ENCODE assay signal across 1 cellular context in the genomic region with DNA sequence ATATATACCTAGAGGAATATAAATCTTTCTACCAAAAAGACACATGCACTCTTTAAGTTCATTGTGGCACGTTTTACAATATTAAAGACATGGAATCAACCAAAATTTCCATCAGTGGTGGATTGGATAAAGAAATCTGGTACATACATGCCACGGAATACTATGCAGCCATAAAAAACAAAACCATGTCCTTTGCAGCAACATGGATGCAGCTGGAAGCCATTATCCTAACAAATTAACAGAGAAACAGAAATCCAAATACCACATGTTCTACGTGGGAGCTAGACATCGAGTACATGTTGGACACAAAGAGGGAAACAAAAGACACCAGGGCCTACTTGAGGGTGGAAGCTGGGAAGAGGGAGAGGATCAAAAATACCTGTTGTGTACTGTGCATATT.
TF ChIP-seq lines count a peak whose summit lies in the region.

No MANE protein-coding gene starts in this region.

TF ChIP-seq in HEK293, 187 proteins besides CTCF, POLR2A, EP300 and RAD21 (continued from another document):
- TF ChIP-seq ZBTB49 (tag by site-specific recombination; IDR thresholded peaks at IDR 0.05; ENCODE audit: low read depth) (no peak), ZNF146 (tag by site-specific recombination; IDR thresholded peaks at IDR 0.05) (peak; percentile 75), OVOL3 (tag by site-specific recombination; IDR thresholded peaks at IDR 0.05) (no peak), ZNF114 (tag by site-specific recombination; IDR thresholded peaks at IDR 0.05) (no peak), ZNF266 (tag by site-specific recombination; IDR thresholded peaks at IDR 0.05; ENCODE audit: low read depth) (no peak)
